Comparison of ENCODE assay signal across 9 cellular contexts in genomic region chr13:103190841-103191240, GRCh38.
"Had no signal": no experiment of that assay in that cellular context is flagged by ENCODE, and none has a peak within 500 bp of the region (broad histone marks: within the 10 kb centered on the region; RNA-seq: fewer than 3 reads in every experiment).

No MANE protein-coding gene starts in this region.

- H3K27ac Mint-ChIP-seq: HFFc6 had no signal

- H3K36me3 ChIP-seq: HAP-1 had no signal

- ATAC-seq: GM23338, HCT116, K562 had no signal

- H3K4me3 ChIP-seq: GM23338, HAP-1, K562 had no signal

- H3K9me3 ChIP-seq: HAP-1 had no signal

- H3K9me3 Mint-ChIP-seq: GM23338 had no signal

- H2AFZ ChIP-seq: GM23338 had no signal

- H3K4me2 ChIP-seq: GM23338 had no signal

- H3K4me3 Mint-ChIP-seq: GM23338, HFFc6 had no signal

- FAIRE-seq: H1, HTR-8/SVneo, K562 had no signal

- H3K4me1 ChIP-seq: HAP-1 had no signal

- DNase-seq: H7, HFFc6, KG1 had no signal
